ENCODE assay signal across 19 cellular contexts in the genomic region with DNA sequence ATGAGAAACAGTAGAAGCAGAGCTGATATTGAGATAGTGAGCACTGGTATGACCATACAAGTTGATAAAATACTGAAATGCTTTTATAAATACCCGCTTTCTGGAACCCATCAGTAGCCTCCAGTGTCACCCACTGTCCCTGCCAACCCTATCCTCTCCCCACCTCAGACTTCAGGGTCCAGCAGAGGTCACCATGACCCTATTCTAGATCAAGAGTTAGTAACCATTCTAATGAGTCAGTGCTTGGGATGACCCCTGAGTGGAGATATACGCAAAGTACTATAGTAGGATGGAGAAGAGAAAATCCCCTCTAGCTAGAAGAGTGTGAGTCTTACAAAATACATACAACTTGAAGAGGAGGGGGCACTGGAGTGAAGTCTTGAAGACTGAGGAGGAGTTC.
DNase-seq lines count a peak whose midpoint lies in the region; ATAC-seq and TF ChIP-seq lines count a peak whose summit lies in the region.
"Had no signal": no experiment of that assay in that cellular context is flagged by ENCODE, and none has a peak within 500 bp of the region (broad histone marks: within the 10 kb centered on the region; RNA-seq: fewer than 3 reads in every experiment).

No MANE protein-coding gene starts in this region.

- H3K4ac ChIP-seq in H9 (ENCODE audit: low read depth, low read length) (no peak overlapping the region), mesendoderm (ENCODE audit: low read depth, low read length) (no peak overlapping the region)

- WGBS in H9 (ENCODE audit: extremely low coverage, insufficient read length, low lambda C conversion rate), result no CpG with 5 or more reads among the region's 2 CpGs
- no CpG with 5 or more reads among the region's 2 CpGs for WGBS in mesendoderm (ENCODE audit: extremely low coverage, insufficient coverage, low lambda C conversion rate)

- H3K23me2 ChIP-seq in H9 (ENCODE audit: insufficient read length, low read depth, low read length, poor library complexity, severe bottlenecking), result no peaks in the 10 kb centered on the region

- H3K27me3 ChIP-seq in H9 (ENCODE audit: insufficient read depth, low read length) (no peaks in the 10 kb centered on the region), mesendoderm (ENCODE audit: insufficient read depth, low read length, poor library complexity) (no peaks in the 10 kb centered on the region)
- H3K27me3 ChIP-seq: MG63, Peyer's patch had no signal

- no peak overlapping the region for H2AFZ ChIP-seq in H9 (ENCODE audit: low read length)
- H2AFZ ChIP-seq: GM23248 had no signal

- ATAC-seq in WTC11, result peak; percentile 79
- no peak for ATAC-seq in HG03442 (IDR thresholded peaks at IDR 0.05; ENCODE audit: unreplicated experiment)

- peaks cover 15 to 17% of the 10 kb centered on the region in 2 experiments for H3K4me1 Mint-ChIP-seq in H9
- H3K4me1 Mint-ChIP-seq in WTC11, result peaks cover 41% of the 10 kb centered on the region
- H3K4me1 Mint-ChIP-seq in endothelial cell (ENCODE audit: unreplicated experiment), result no peaks in the 10 kb centered on the region
- H3K4me1 Mint-ChIP-seq: B cell had no signal

- TF ChIP-seq CTCF in H9 (conservative IDR thresholded peaks at IDR 0.05) (peak; percentile 39; the same call in 1 of the 3 replicates), WTC11 (IDR thresholded peaks at IDR 0.05) (no peak), endothelial cell (IDR thresholded peaks at IDR 0.05; ENCODE audit: unreplicated experiment) (no peak)

- no peaks in the 10 kb centered on the region; a peak in 1 of 7 replicates for H3K36me3 Mint-ChIP-seq in H9 (ENCODE audit: insufficient read depth in 1 of 3, low read depth in 3 of 3)
- no peaks in the 10 kb centered on the region for H3K36me3 Mint-ChIP-seq in WTC11
- H3K36me3 Mint-ChIP-seq in endothelial cell (ENCODE audit: low read depth, unreplicated experiment), result no peaks in the 10 kb centered on the region

- H2BK15ac ChIP-seq in H9 (ENCODE audit: low read depth, low read length), result no peak overlapping the region
- H2BK15ac ChIP-seq in mesendoderm (replicated peaks; ENCODE audit: low read depth), result no peak overlapping the region

- POLR2A ChIA-PET in WTC11 (lab: Charles Lee), result no interaction called here

- H3K14ac ChIP-seq in H9 (ENCODE audit: insufficient read depth, low read length), result no peak overlapping the region

- H3K18ac ChIP-seq in H9 (ENCODE audit: insufficient read length, low read depth, low read length), result no peak overlapping the region
- H3K18ac ChIP-seq in mesendoderm (ENCODE audit: low read length), result no peak overlapping the region

- DNase-seq in DMS53 (lab: John Stamatoyannopoulos, UW) (peak; percentile 13), H9 (no peak), WTC11 (ENCODE audit: low spot score) (no peak), mesendoderm (peak; percentile 29), endothelial cell (ENCODE audit: low spot score) (no peak), AG20443 (ENCODE audit: low spot score) (no peak), T-helper 1 cell (no peak)
- DNase-seq: Kasumi-1; MG63; NCI-H1048; NCI-H1417 treated with DMSO at 0.1 percent for 48 hours; NCI-H187; NCI-H446; NCI-H526 treated with DMSO at 0.1 percent for 48 hours; NK-92 treated with Interleukin-12 subunit alpha and Interleukin-12 subunit beta, amount 100 ng/mL, for 24 hours; Peyer's patch had no signal

- no peak overlapping the region for H3T11ph ChIP-seq in H9 (ENCODE audit: low read length)

- H3K4me1 ChIP-seq in H9 (ENCODE audit: insufficient read depth, low read length) (peaks cover 6% of the 10 kb centered on the region; the same call in 1 of the 2 replicates), mesendoderm (ENCODE audit: control insufficient read depth, low read depth, low read length) (no peaks in the 10 kb centered on the region)
- H3K4me1 ChIP-seq: Peyer's patch had no signal

- H3K9ac ChIP-seq in H9 (ENCODE audit: extremely low read depth, insufficient read length, low read length) (no peak overlapping the region), mesendoderm (ENCODE audit: low read length) (no peak overlapping the region)
- H3K9ac ChIP-seq: GM23248 had no signal

- no peak overlapping the region for H2BK20ac ChIP-seq in H9 (ENCODE audit: low read depth, low read length, poor library complexity, severe bottlenecking)

- peak overlapping the region in 2 of 3 experiments; percentile 26; a peak in 1 of 7 replicates for H3K27ac Mint-ChIP-seq in H9
- peak overlapping the region; percentile 52; the same call in 1 of the 2 replicates for H3K27ac Mint-ChIP-seq in WTC11
- no peak overlapping the region for H3K27ac Mint-ChIP-seq in endothelial cell (ENCODE audit: unreplicated experiment)
- H3K27ac Mint-ChIP-seq: B cell had no signal

- H4K5ac ChIP-seq in H9 (ENCODE audit: insufficient read length, low read depth, low read length), result no peak overlapping the region
- H4K5ac ChIP-seq in mesendoderm (ENCODE audit: low read length), result no peak overlapping the region

- no peak overlapping the region for H2BK12ac ChIP-seq in H9 (ENCODE audit: insufficient read length, low read depth, low read length)

- no peak overlapping the region for H2AK5ac ChIP-seq in H9 (ENCODE audit: insufficient read length, low read length)
- H2AK5ac ChIP-seq in mesendoderm (ENCODE audit: low read length), result no peak overlapping the region

- H4K8ac ChIP-seq in H9 (replicated peaks; ENCODE audit: insufficient read length, low read depth, low read length), result no peak overlapping the region
- no peak overlapping the region for H4K8ac ChIP-seq in mesendoderm (ENCODE audit: low read depth, low read length)

- H4K91ac ChIP-seq in H9 (ENCODE audit: insufficient read length, low read depth, low read length), result no peak overlapping the region

- no peak overlapping the region for H2BK120ac ChIP-seq in H9 (ENCODE audit: low read depth, low read length, poor library complexity, severe bottlenecking)
- no peak overlapping the region for H2BK120ac ChIP-seq in mesendoderm (ENCODE audit: low read depth, low read length)

- H3K4me3 ChIP-seq in mesendoderm (ENCODE audit: low read length), result no peak overlapping the region
- H3K4me3 ChIP-seq: GM23248, MG63, Peyer's patch had no signal

- H4K20me1 ChIP-seq in H9 (ENCODE audit: control insufficient read depth, insufficient read depth, insufficient read length), result no peaks in the 10 kb centered on the region

- no peak overlapping the region for H3K56ac ChIP-seq in H9 (ENCODE audit: insufficient read length, low read depth, low read length)
- H3K56ac ChIP-seq in mesendoderm (ENCODE audit: low read length), result no peak overlapping the region

- no peaks in the 10 kb centered on the region for H3K36me3 ChIP-seq in mesendoderm (ENCODE audit: control insufficient read depth, insufficient read depth, low read length)
- H3K36me3 ChIP-seq: MG63, Peyer's patch had no signal

- H3K79me2 ChIP-seq in H9 (ENCODE audit: insufficient read depth, low read length), result no peaks in the 10 kb centered on the region
- H3K79me2 ChIP-seq in mesendoderm (ENCODE audit: control insufficient read depth, insufficient read depth, low read length), result no peaks in the 10 kb centered on the region

- H3K79me1 ChIP-seq in H9 (ENCODE audit: insufficient read depth, low read depth, low read length, poor library complexity, severe bottlenecking) (no peaks in the 10 kb centered on the region), mesendoderm (ENCODE audit: low read length) (no peaks in the 10 kb centered on the region)

- no peak overlapping the region for H3K4me3 Mint-ChIP-seq in H9
- no peak overlapping the region for H3K4me3 Mint-ChIP-seq in WTC11
- no peak overlapping the region for H3K4me3 Mint-ChIP-seq in endothelial cell (ENCODE audit: unreplicated experiment)
- H3K4me3 Mint-ChIP-seq: B cell had no signal

- H3K23ac ChIP-seq in H9 (ENCODE audit: insufficient read length, low read depth, low read length) (no peak overlapping the region), mesendoderm (ENCODE audit: low read length) (no peak overlapping the region)

- CTCF ChIA-PET in WTC11 (lab: Charles Lee), result interaction anchor here (1.1 kb wide), 1 partner anchor 302 kb away, joined by 3 read pairs; no protein-coding TSS in a partner anchor

- no peak overlapping the region for H2BK5ac ChIP-seq in H9 (ENCODE audit: insufficient read length, low read length)
- no peak overlapping the region for H2BK5ac ChIP-seq in mesendoderm (ENCODE audit: low read length)

- H3K9me3 ChIP-seq in H9 (ENCODE audit: control insufficient read depth, low read depth, low read length), result no peaks in the 10 kb centered on the region
- H3K9me3 ChIP-seq: MG63, Peyer's patch had no signal

- H3K27me3 Mint-ChIP-seq in H9 (ENCODE audit: low read depth) (no peaks in the 10 kb centered on the region), WTC11 (ENCODE audit: low read depth) (no peaks in the 10 kb centered on the region; the same call in 1 of the 2 replicates), endothelial cell (ENCODE audit: unreplicated experiment) (no peaks in the 10 kb centered on the region)
- H3K27me3 Mint-ChIP-seq: B cell had no signal

- H3K9me3 Mint-ChIP-seq in H9 (no peaks in the 10 kb centered on the region), WTC11 (no peaks in the 10 kb centered on the region), endothelial cell (ENCODE audit: unreplicated experiment) (no peaks in the 10 kb centered on the region)

- no peak overlapping the region for H3K4me2 ChIP-seq in H9 (ENCODE audit: insufficient read depth, insufficient read length, low read length)
- H3K4me2 ChIP-seq in mesendoderm (ENCODE audit: low read length), result no peak overlapping the region

- H3K27ac ChIP-seq in H9 (ENCODE audit: insufficient read length, low read depth, low read length) (no peak overlapping the region), mesendoderm (ENCODE audit: low read depth, low read length) (no peak overlapping the region)
- H3K27ac ChIP-seq: GM23248, Peyer's patch had no signal

TF ChIP-seq in WTC11, 78 proteins besides CTCF, POLR2A, EP300 and RAD21:
- TF ChIP-seq, protein P1, sequence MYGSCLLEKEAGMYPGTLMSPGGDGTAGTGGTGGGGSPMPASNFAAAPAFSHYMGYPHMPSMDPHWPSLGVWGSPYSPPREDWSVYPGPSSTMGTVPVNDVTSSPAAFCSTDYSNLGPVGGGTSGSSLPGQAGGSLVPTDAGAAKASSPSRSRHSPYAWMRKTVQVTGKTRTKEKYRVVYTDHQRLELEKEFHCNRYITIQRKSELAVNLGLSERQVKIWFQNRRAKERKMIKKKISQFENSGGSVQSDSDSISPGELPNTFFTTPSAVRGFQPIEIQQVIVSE (CRISPR knock-in tag; IDR thresholded peaks at IDR 0.05; ENCODE audit: borderline replicate concordance), result no peak
- TF ChIP-seq IRF2 (CRISPR knock-in tag; IDR thresholded peaks at IDR 0.05; ENCODE audit: borderline replicate concordance, low read depth), result no peak

Comparison
In these comparisons a context has a peak if more than half of its experiments do, and no peak if none do; other contexts are left out.
1. DNase-seq: peak in DMS53 (single experiment) and mesendoderm (single experiment); none in H9 (single experiment), WTC11 (single experiment), endothelial cell (single experiment), AG20443 (single experiment) and T-helper 1 cell (0 of 5).